1 cellular context compared by ENCODE assay signal in genomic region chr7:33351709-33352108, GRCh38.
TF ChIP-seq lines count a peak whose summit lies in the region.

No MANE protein-coding gene starts in this region.

TF ChIP-seq in HCT116, 20 proteins besides CTCF, POLR2A, EP300 and RAD21 (continued from another document):
- TF ChIP-seq REST (IDR thresholded peaks at IDR 0.05; ENCODE audit: low read depth) (no peak), POLR2AphosphoS5 (IDR thresholded peaks at IDR 0.05; ENCODE audit: low read depth, low read length) (no peak), EGR1 (IDR thresholded peaks at IDR 0.05; ENCODE audit: low read depth) (no peak), FOSL1 (IDR thresholded peaks at IDR 0.05; ENCODE audit: low read depth) (no peak), SRF (IDR thresholded peaks at IDR 0.05; ENCODE audit: low read depth) (no peak), SIN3A (IDR thresholded peaks at IDR 0.05; ENCODE audit: low read depth) (no peak), ATF3 (IDR thresholded peaks at IDR 0.05) (no peak), ELF1 (IDR thresholded peaks at IDR 0.05; ENCODE audit: borderline replicate concordance, low read depth) (no peak), ZNF274 (IDR thresholded peaks at IDR 0.05; ENCODE audit: low read depth, low read length) (no peak), CBX3 (IDR thresholded peaks at IDR 0.05; ENCODE audit: low read depth) (no peak)
